1 cellular context compared by ENCODE assay signal in the genomic region with DNA sequence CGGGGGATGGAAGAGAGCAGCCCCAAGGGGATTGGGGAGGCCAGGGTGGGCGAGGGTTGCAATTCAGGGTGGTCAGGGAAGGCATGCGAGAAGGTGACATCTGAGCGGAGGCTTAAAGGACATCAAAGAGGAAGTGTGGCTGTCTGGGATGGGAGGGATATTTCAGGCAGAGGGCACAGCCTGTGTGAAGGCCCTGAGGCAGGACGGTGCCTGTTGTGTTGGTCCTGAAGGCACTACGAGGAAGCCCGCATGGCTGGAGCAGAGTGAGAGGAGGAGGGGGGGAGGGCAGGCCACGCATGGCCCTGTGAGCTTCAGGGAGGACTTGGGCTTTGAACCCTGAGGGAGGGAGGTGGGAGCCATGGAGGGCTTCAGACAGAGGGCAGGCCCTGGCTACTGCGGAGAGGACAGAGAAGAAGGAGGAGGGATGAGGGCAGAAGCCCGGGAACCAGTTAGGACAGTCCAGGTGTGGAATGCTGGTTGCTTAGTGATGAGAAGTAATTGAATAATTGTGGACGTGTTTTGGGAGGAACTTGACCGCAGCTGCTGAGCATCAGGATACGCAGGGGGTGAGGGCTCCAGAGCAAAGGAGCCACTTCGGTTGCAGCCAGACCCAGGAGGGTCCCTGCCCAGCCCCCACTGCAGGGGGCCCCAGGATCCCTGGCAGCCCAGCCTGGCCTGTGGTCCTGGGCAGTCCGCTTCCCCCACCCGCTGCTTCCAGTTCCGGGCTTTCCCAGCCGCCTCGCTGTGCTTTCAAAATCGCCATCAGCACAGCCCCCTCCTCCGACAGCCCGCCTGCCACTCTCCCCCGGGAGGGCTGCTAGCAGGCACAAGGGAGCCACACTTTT.
TF ChIP-seq lines count a peak whose summit lies in the region.

No MANE protein-coding gene starts in this region.

TF ChIP-seq in K562, 482 proteins besides CTCF, POLR2A, EP300 and RAD21:
- TF ChIP-seq TRIM25 (IDR thresholded peaks at IDR 0.05; ENCODE audit: borderline replicate concordance) (no peak), MEIS2 (IDR thresholded peaks at IDR 0.05; ENCODE audit: partially characterized antibody) (no peak), SMARCC2 (IDR thresholded peaks at IDR 0.05; ENCODE audit: low read depth) (no peak), ZFP1 (CRISPR knock-in tag; IDR thresholded peaks at IDR 0.05) (no peak), TRIM28 (IDR thresholded peaks at IDR 0.05) (no peak), NEUROD1 (IDR thresholded peaks at IDR 0.05; ENCODE audit: borderline replicate concordance, low read depth, low read length, partially characterized antibody) (peak; percentile 28), SMARCA5 (IDR thresholded peaks at IDR 0.05) (peak; percentile 92), TAF7 (tag; IDR thresholded peaks at IDR 0.05) (no peak), ZNF316 (IDR thresholded peaks at IDR 0.05) (no peak), KLF10 (CRISPR knock-in tag; IDR thresholded peaks at IDR 0.05) (no peak), KLF13 (tag; IDR thresholded peaks at IDR 0.05; ENCODE audit: borderline replicate concordance, low read depth) (no peak), KDM1A (IDR thresholded peaks at IDR 0.05) (peak in 1 of 2 experiments; percentile 32; a peak in 2 of 4 replicates), FOXA1 (IDR thresholded peaks at IDR 0.05; ENCODE audit: borderline replicate concordance) (no peak), KLF1 (tag; IDR thresholded peaks at IDR 0.05) (no peak), ARHGAP35 (IDR thresholded peaks at IDR 0.05; ENCODE audit: partially characterized antibody) (no peak), THRB (CRISPR knock-in tag; conservative IDR thresholded peaks at IDR 0.05) (no peak), BCOR (IDR thresholded peaks at IDR 0.05) (peak; percentile 90), RB1 (IDR thresholded peaks at IDR 0.05; ENCODE audit: low read depth) (0 out of 2 replicates have a peak, but pooled peaks have one; percentile 15), HIVEP1 (CRISPR knock-in tag; IDR thresholded peaks at IDR 0.05) (no peak), ZFP36 (IDR thresholded peaks at IDR 0.05; ENCODE audit: low read depth, low read length, partially characterized antibody) (peak; percentile 73), ZNF778 (CRISPR knock-in tag; IDR thresholded peaks at IDR 0.05) (no peak), SPI1 (IDR thresholded peaks at IDR 0.05; ENCODE audit: borderline replicate concordance, low read depth, low read length) (peak; percentile 81; the same call in 1 of the 2 replicates), ZNF740 (CRISPR knock-in tag; IDR thresholded peaks at IDR 0.05) (peak; percentile 40; the same call in 1 of the 2 replicates), ZNF740 (tag; IDR thresholded peaks at IDR 0.05) (no peak), NFIX (CRISPR knock-in tag; IDR thresholded peaks at IDR 0.05; ENCODE audit: low read depth) (no peak), HDAC2 (IDR thresholded peaks at IDR 0.05) (peak; percentile 17; the same call in 1 of the 2 replicates)
- TF ChIP-seq, protein P1, sequence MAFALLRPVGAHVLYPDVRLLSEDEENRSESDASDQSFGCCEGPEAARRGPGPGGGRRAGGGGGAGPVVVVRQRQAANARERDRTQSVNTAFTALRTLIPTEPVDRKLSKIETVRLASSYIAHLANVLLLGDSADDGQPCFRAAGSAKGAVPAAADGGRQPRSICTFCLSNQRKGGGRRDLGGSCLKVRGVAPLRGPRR (CRISPR knock-in tag; IDR thresholded peaks at IDR 0.05): no peak
- TF ChIP-seq, protein P2, sequence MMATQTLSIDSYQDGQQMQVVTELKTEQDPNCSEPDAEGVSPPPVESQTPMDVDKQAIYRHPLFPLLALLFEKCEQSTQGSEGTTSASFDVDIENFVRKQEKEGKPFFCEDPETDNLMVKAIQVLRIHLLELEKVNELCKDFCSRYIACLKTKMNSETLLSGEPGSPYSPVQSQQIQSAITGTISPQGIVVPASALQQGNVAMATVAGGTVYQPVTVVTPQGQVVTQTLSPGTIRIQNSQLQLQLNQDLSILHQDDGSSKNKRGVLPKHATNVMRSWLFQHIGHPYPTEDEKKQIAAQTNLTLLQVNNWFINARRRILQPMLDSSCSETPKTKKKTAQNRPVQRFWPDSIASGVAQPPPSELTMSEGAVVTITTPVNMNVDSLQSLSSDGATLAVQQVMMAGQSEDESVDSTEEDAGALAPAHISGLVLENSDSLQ (IDR thresholded peaks at IDR 0.05): peak; percentile 32; the same call in 1 of the 2 replicates
- TF ChIP-seq, protein P3, sequence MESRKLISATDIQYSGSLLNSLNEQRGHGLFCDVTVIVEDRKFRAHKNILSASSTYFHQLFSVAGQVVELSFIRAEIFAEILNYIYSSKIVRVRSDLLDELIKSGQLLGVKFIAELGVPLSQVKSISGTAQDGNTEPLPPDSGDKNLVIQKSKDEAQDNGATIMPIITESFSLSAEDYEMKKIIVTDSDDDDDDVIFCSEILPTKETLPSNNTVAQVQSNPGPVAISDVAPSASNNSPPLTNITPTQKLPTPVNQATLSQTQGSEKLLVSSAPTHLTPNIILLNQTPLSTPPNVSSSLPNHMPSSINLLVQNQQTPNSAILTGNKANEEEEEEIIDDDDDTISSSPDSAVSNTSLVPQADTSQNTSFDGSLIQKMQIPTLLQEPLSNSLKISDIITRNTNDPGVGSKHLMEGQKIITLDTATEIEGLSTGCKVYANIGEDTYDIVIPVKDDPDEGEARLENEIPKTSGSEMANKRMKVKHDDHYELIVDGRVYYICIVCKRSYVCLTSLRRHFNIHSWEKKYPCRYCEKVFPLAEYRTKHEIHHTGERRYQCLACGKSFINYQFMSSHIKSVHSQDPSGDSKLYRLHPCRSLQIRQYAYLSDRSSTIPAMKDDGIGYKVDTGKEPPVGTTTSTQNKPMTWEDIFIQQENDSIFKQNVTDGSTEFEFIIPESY (CRISPR knock-in tag; IDR thresholded peaks at IDR 0.05): peak; percentile 59; the same call in 1 of the 2 replicates
